1 cellular context compared by ENCODE assay signal in genomic region chr14:105021656-105022275, GRCh38.
TF ChIP-seq lines count a peak whose summit lies in the region.

No MANE protein-coding gene starts in this region.

TF ChIP-seq in SK-N-SH, 30 proteins besides CTCF, POLR2A, EP300 and RAD21 (continued from another document):
- TF ChIP-seq ZBTB33 (IDR thresholded peaks at IDR 0.05; ENCODE audit: borderline replicate concordance, low read depth) = no peak
- no peak for TF ChIP-seq RCOR1 (IDR thresholded peaks at IDR 0.05; ENCODE audit: low read length)
- TF ChIP-seq TAF1 (IDR thresholded peaks at IDR 0.05; ENCODE audit: borderline replicate concordance, low read depth, low read length) = no peak
- peak; percentile 76; the same call in 1 of the 2 replicates for TF ChIP-seq MXI1 (IDR thresholded peaks at IDR 0.05; ENCODE audit: low read depth, low read length)
